8 cellular contexts compared by ENCODE assay signal in genomic region chr6:26056583-26057350, GRCh38. TPM values are rescaled to one million over a fixed set of nuclear protein-coding genes. Genes with fewer than 3 reads are reported as not detected.
DNase-seq lines count a peak whose midpoint lies in the region; ATAC-seq and TF ChIP-seq lines count a peak whose summit lies in the region.

No MANE protein-coding gene starts in this region.

- H3K79me1 ChIP-seq in H9 (ENCODE audit: insufficient read depth, low read depth, low read length, poor library complexity, severe bottlenecking) = no peaks in the 10 kb centered on the region

- H3K14ac ChIP-seq in H9 (ENCODE audit: insufficient read depth, low read length) = peak overlapping the region; percentile 98; the same call in 1 of the 2 replicates

- peaks cover 6% of the 10 kb centered on the region for H3K23me2 ChIP-seq in H9 (ENCODE audit: insufficient read length, low read depth, low read length, poor library complexity, severe bottlenecking)

- H3K18ac ChIP-seq in H9 (ENCODE audit: insufficient read length, low read depth, low read length) = peak overlapping the region; percentile 96

- H2BK20ac ChIP-seq in H9 (ENCODE audit: low read depth, low read length, poor library complexity, severe bottlenecking) = peak overlapping the region; percentile 100

- H3K27me3 Mint-ChIP-seq in CD4-positive, alpha-beta memory T cell = no peaks in the 10 kb centered on the region
- no peaks in the 10 kb centered on the region; the same call in 1 of the 2 replicates for H3K27me3 Mint-ChIP-seq in H9 (ENCODE audit: low read depth)

- H2BK5ac ChIP-seq in H9 (ENCODE audit: insufficient read length, low read length) = peak overlapping the region; percentile 51

- H2BK120ac ChIP-seq in H9 (ENCODE audit: low read depth, low read length, poor library complexity, severe bottlenecking) = peak overlapping the region; percentile 98

- H3K9me3 Mint-ChIP-seq in CD4-positive, alpha-beta memory T cell = peaks cover 0 to 5% (median 0%) of the 10 kb centered on the region in 8 donors
- H3K9me3 Mint-ChIP-seq in H9 = no peaks in the 10 kb centered on the region

- H2AFZ ChIP-seq in H9 (ENCODE audit: low read length) = no peak overlapping the region

- no peak overlapping the region for H4K5ac ChIP-seq in H9 (ENCODE audit: insufficient read length, low read depth, low read length)

- ATAC-seq in lower lobe of right lung (peak; percentile 36 to 44), HG03457 (IDR thresholded peaks at IDR 0.05; ENCODE audit: unreplicated experiment) (no peak), HG02571 (IDR thresholded peaks at IDR 0.05; ENCODE audit: unreplicated experiment) (no peak)

- H2AK5ac ChIP-seq in H9 (ENCODE audit: insufficient read length, low read length) = no peak overlapping the region

- no peak overlapping the region for H2BK15ac ChIP-seq in H9 (ENCODE audit: low read depth, low read length)

- no peak overlapping the region for H3K56ac ChIP-seq in H9 (ENCODE audit: insufficient read length, low read depth, low read length)

- peak overlapping the region; percentile 97; the same call in 1 of the 2 replicates for H3K4ac ChIP-seq in H9 (ENCODE audit: low read depth, low read length)

- H3K27me3 ChIP-seq in CD4-positive, alpha-beta memory T cell (ENCODE audit: insufficient read depth, low read length) = no peaks in the 10 kb centered on the region
- no peaks in the 10 kb centered on the region for H3K27me3 ChIP-seq in H9 (ENCODE audit: insufficient read depth, low read length)
- H3K27me3 ChIP-seq in lower lobe of right lung (ENCODE audit: low read depth) = no peaks in the 10 kb centered on the region

- H3K9me3 ChIP-seq in CD4-positive, alpha-beta memory T cell (ENCODE audit: control insufficient read depth in 1 of 2, low read length in 2 of 2) = no peaks in the 10 kb centered on the region
- H3K9me3 ChIP-seq in H9 (ENCODE audit: control insufficient read depth, low read depth, low read length) = no peaks in the 10 kb centered on the region
- H3K9me3 ChIP-seq in lower lobe of right lung = no peaks in the 10 kb centered on the region

- no peak overlapping the region for H4K8ac ChIP-seq in H9 (replicated peaks; ENCODE audit: insufficient read length, low read depth, low read length)

- no peaks in the 10 kb centered on the region for H3K36me3 ChIP-seq in CD4-positive, alpha-beta memory T cell (ENCODE audit: insufficient read depth, low read length)
- H3K36me3 ChIP-seq in lower lobe of right lung = no peaks in the 10 kb centered on the region

- DNase-seq in CD4-positive, alpha-beta memory T cell = no peak
- DNase-seq in H9 (no peak), RPMI8226 (peak; percentile 39), choroid plexus epithelial cell (ENCODE audit: low read depth) (peak; percentile 40), lower lobe of right lung (no peak)

- peaks cover 0 to 11% of the 10 kb centered on the region in 2 donors for H3K36me3 Mint-ChIP-seq in CD4-positive, alpha-beta memory T cell
- H3K36me3 Mint-ChIP-seq in H9 (ENCODE audit: insufficient read depth in 1 of 3, low read depth in 3 of 3) = no peaks in the 10 kb centered on the region; a peak in 1 of 7 replicates

- TF ChIP-seq CTCF in H9 (conservative IDR thresholded peaks at IDR 0.05) (no peak), choroid plexus epithelial cell (conservative IDR thresholded peaks at IDR 0.05; ENCODE audit: low read depth, low read length) (no peak), lower lobe of right lung (IDR thresholded peaks at IDR 0.05) (no peak)

- H4K91ac ChIP-seq in H9 (ENCODE audit: insufficient read length, low read depth, low read length) = no peak overlapping the region

- H3K4me3 Mint-ChIP-seq in CD4-positive, alpha-beta memory T cell = peak overlapping the region; percentile 93 to 96 (median 94)
- H3K4me3 Mint-ChIP-seq in H9 = peak overlapping the region; percentile 80 to 99

- peak overlapping the region; percentile 64 for H3K4me2 ChIP-seq in H9 (ENCODE audit: insufficient read depth, insufficient read length, low read length)

- peak overlapping the region; percentile 9 to 78 for H3K4me3 ChIP-seq in CD4-positive, alpha-beta memory T cell (ENCODE audit: low read length in 2 of 2)
- H3K4me3 ChIP-seq in choroid plexus epithelial cell (ENCODE audit: low read depth, low read length) = peak overlapping the region; percentile 80
- peak overlapping the region; percentile 59 for H3K4me3 ChIP-seq in lower lobe of right lung

- H3K23ac ChIP-seq in H9 (ENCODE audit: insufficient read length, low read depth, low read length) = no peak overlapping the region

- peak overlapping the region; percentile 91 to 98 (median 98) for H3K27ac Mint-ChIP-seq in CD4-positive, alpha-beta memory T cell
- H3K27ac Mint-ChIP-seq in H9 = peak overlapping the region; percentile 97 to 100 (median 98)

- POLR2A ChIA-PET in CD4-positive, alpha-beta memory T cell (lab: Charles Lee; ENCODE audit: partially characterized antibody) = interaction anchor here (0.6 to 11.5 kb wide), 41 partner anchors 9 to 1836 kb away, joined by 3 to 422 read pairs (median 5); partner anchors contain the start of genes HFE, HMGN4 and TRIM38

- no peaks in the 10 kb centered on the region for H4K20me1 ChIP-seq in H9 (ENCODE audit: control insufficient read depth, insufficient read depth, insufficient read length)

- peaks cover 7 to 34% (median 15%) of the 10 kb centered on the region in 4 donors for H3K4me1 Mint-ChIP-seq in CD4-positive, alpha-beta memory T cell
- peaks cover 28 to 32% of the 10 kb centered on the region in 2 experiments for H3K4me1 Mint-ChIP-seq in H9

- no CpG with 5 or more reads among the region's 14 CpGs for WGBS in H9 (ENCODE audit: extremely low coverage, insufficient read length, low lambda C conversion rate)

- CTCF ChIA-PET in CD4-positive, alpha-beta memory T cell (lab: Charles Lee; ENCODE audit: partially characterized antibody) = interaction anchor here (0.9 to 16.7 kb wide), 6 partner anchors 10 to 42 kb away, joined by 3 to 533 read pairs (median 10); a partner anchor contains a TSS

- peak overlapping the region; percentile 98 for H3K9ac ChIP-seq in H9 (ENCODE audit: extremely low read depth, insufficient read length, low read length)

- peak overlapping the region; percentile 84 for H3K27ac ChIP-seq in CD4-positive, alpha-beta memory T cell (ENCODE audit: low read depth, low read length)
- peak overlapping the region; percentile 82 for H3K27ac ChIP-seq in H9 (ENCODE audit: insufficient read length, low read depth, low read length)
- peak overlapping the region; percentile 93 for H3K27ac ChIP-seq in lower lobe of right lung
- peak overlapping the region; percentile 74 for H3K27ac ChIP-seq in temporal lobe (ENCODE audit: low read depth, low read length)

- intact Hi-C loops in CD4-positive, alpha-beta memory T cell (cut with micrococcal nuclease) = loop anchor here (1.0 to 10.0 kb wide), 6 partner anchors 13 to 478 kb away; partner anchors contain the start of gene HMGN4
- intact Hi-C loops in lower lobe of right lung (cut with DNase I) = no loop called here

- H3T11ph ChIP-seq in H9 (ENCODE audit: low read length) = peak overlapping the region; percentile 100

- no peaks in the 10 kb centered on the region for H3K79me2 ChIP-seq in H9 (ENCODE audit: insufficient read depth, low read length)

- H3K4me1 ChIP-seq in CD4-positive, alpha-beta memory T cell (ENCODE audit: insufficient read depth, low read length) = peaks cover 24% of the 10 kb centered on the region
- H3K4me1 ChIP-seq in H9 (ENCODE audit: insufficient read depth, low read length) = no peaks in the 10 kb centered on the region
- peaks cover 8% of the 10 kb centered on the region for H3K4me1 ChIP-seq in lower lobe of right lung

- no peak overlapping the region for H2BK12ac ChIP-seq in H9 (ENCODE audit: insufficient read length, low read depth, low read length)

RNA-seq across cellular contexts. Expression of gene HFE, which starts 30.5 kb away (rescaled TPM):
- 1 to 10 TPM; 3.5 to 4.2 TPM for total RNA-seq in CD4-positive, alpha-beta memory T cell
- polyA plus RNA-seq in CD4-positive, alpha-beta memory T cell = 1 to 10 TPM; 3.4 to 4.2 TPM
- total RNA-seq in H9 (2021) (0.29 and 0.98 TPM in 2 replicates), lower lobe of right lung (12.4 TPM), temporal lobe (1.2 TPM)

Comparison
In these comparisons a context has a peak if more than half of its experiments do, and no peak if none do; other contexts are left out.
1. DNase-seq: peak in RPMI8226 (single experiment) and choroid plexus epithelial cell (single experiment); none in CD4-positive, alpha-beta memory T cell (0 of 5), H9 (single experiment) and lower lobe of right lung (single experiment).
2. ATAC-seq: peak in lower lobe of right lung (2 of 2); none in HG03457 (single experiment) and HG02571 (single experiment).
3. Peak in every context shown above with its lines, with median percentiles within 50 percentile points of each other: H3K27ac ChIP-seq and H3K4me3 ChIP-seq.